ENCODE assay signal across 24 cellular contexts in genomic region chr2:127183771-127184170, GRCh38. TPM values are rescaled to one million over a fixed set of nuclear protein-coding genes. Genes with fewer than 3 reads are reported as not detected.
"Had no signal": no experiment of that assay in that cellular context is flagged by ENCODE, and none has a peak within 500 bp of the region (broad histone marks: within the 10 kb centered on the region; RNA-seq: fewer than 3 reads in every experiment).

No MANE protein-coding gene starts in this region.

- H3K27ac Mint-ChIP-seq: activated CD4-positive, alpha-beta memory T cell treated with anti-CD3 and anti-CD28 coated beads, Interleukin-2, amount 10 ng/mL, durations not matched to agents 7 days and 5 days; activated naive CD8-positive, alpha-beta T cell treated with anti-CD3 and anti-CD28 coated beads, Interleukin-2, amount 10 ng/mL, durations not matched to agents 7 days and 5 days; activated T-helper 17 cell treated with anti-CD3 and anti-CD28 coated beads, Interleukin-2, amount 50 U/mL, for 72 hours; T-helper 17 cell had no signal

- H3K4me1 Mint-ChIP-seq: activated T-helper 17 cell treated with anti-CD3 and anti-CD28 coated beads, Interleukin-2, amount 50 U/mL, for 72 hours had no signal

- DNase-seq: activated CD4-positive, alpha-beta memory T cell treated with anti-CD3 and anti-CD28 coated beads, Interleukin-2, amount 10 ng/mL, durations not matched to agents 7 days and 5 days; activated CD4-positive, alpha-beta T cell treated with anti-CD3 and anti-CD28 coated beads, Interleukin-2, amount 50 U/mL, for 1 hour; activated CD4-positive, CD25-positive, alpha-beta regulatory T cell; activated naive CD4-positive, alpha-beta T cell treated with anti-CD3 and anti-CD28 coated beads, Interleukin-2, amount 50 U/mL, for 16 hours; activated naive CD8-positive, alpha-beta T cell treated with anti-CD3 and anti-CD28 coated beads, Interleukin-2, amount 10 ng/mL, durations not matched to agents 7 days and 5 days; activated T-cell treated with anti-CD3 and anti-CD28 coated beads for 4 hours; activated T-cell treated with anti-CD3 and anti-CD28 coated beads, Interleukin-2, amount 50 U/mL, for 48 hours; aorta; caudate nucleus; Karpas-422; MM.1S; NCI-H146; NCI-H187 treated with DMSO at 0.1 percent for 48 hours; NCI-H2081 treated with DMSO at 0.1 percent for 48 hours; NCI-H446; NCI-H524; PC-9; SHP77 treated with DMSO at 0.1 percent for 48 hours; T-helper 17 cell; T-helper 9 cell had no signal

- H3K9me3 ChIP-seq: adrenal gland, breast epithelium had no signal

- H3K27me3 ChIP-seq: adrenal gland, breast epithelium had no signal

- H3K36me3 ChIP-seq: adrenal gland, breast epithelium had no signal

- H3K36me3 Mint-ChIP-seq: activated naive CD8-positive, alpha-beta T cell treated with anti-CD3 and anti-CD28 coated beads, Interleukin-2, amount 10 ng/mL, durations not matched to agents 7 days and 5 days had no signal

- H3K4me3 ChIP-seq: adrenal gland, breast epithelium, PC-9 had no signal

- H3K4me3 Mint-ChIP-seq: activated CD4-positive, alpha-beta memory T cell treated with anti-CD3 and anti-CD28 coated beads, Interleukin-2, amount 10 ng/mL, durations not matched to agents 7 days and 5 days; activated naive CD8-positive, alpha-beta T cell treated with anti-CD3 and anti-CD28 coated beads, Interleukin-2, amount 10 ng/mL, durations not matched to agents 7 days and 5 days; activated T-helper 17 cell treated with anti-CD3 and anti-CD28 coated beads, Interleukin-2, amount 50 U/mL, for 72 hours; T-helper 17 cell had no signal

- ATAC-seq: activated T-helper 17 cell treated with anti-CD3 and anti-CD28 coated beads, Interleukin-2, amount 50 U/mL, for 72 hours; T-helper 17 cell had no signal

- H3K27ac ChIP-seq: adrenal gland, breast epithelium, PC-9, VCaP had no signal

- H3K4me1 ChIP-seq: adrenal gland, breast epithelium had no signal

RNA-seq across cellular contexts. Expression of gene CYP27C1, which starts 36.3 kb away (rescaled TPM):
- total RNA-seq: activated CD4-positive, alpha-beta memory T cell treated with anti-CD3 and anti-CD28 coated beads, Interleukin-2, amount 10 ng/mL, durations not matched to agents 7 days and 5 days; activated naive CD8-positive, alpha-beta T cell treated with anti-CD3 and anti-CD28 coated beads, Interleukin-2, amount 10 ng/mL, durations not matched to agents 7 days and 5 days; activated T-helper 17 cell treated with anti-CD3 and anti-CD28 coated beads, Interleukin-2, amount 50 U/mL, for 72 hours; T-helper 17 cell had no signal
- polyA plus RNA-seq: aorta had no signal
